11 cellular contexts compared by ENCODE assay signal in genomic region chr18:74898965-74899364, GRCh38.
DNase-seq lines count a peak whose midpoint lies in the region; ATAC-seq and TF ChIP-seq lines count a peak whose summit lies in the region.
"Had no signal": no experiment of that assay in that cellular context is flagged by ENCODE, and none has a peak within 500 bp of the region (broad histone marks: within the 10 kb centered on the region; RNA-seq: fewer than 3 reads in every experiment).

No MANE protein-coding gene starts in this region.

- H3K36me3 ChIP-seq in thyroid gland = no peaks in the 10 kb centered on the region

- no peaks in the 10 kb centered on the region for H3K9me3 Mint-ChIP-seq in HFFc6
- H3K9me3 Mint-ChIP-seq: stimulated activated naive CD8-positive, alpha-beta T cell treated with anti-CD3 and anti-CD28 coated beads, Interleukin-15, Interleukin-2, amounts not matched to agents 100 ng/mL and 50 ng/mL, for 24 hours had no signal

- no peak for TF ChIP-seq POLR2A in thyroid gland (IDR thresholded peaks at IDR 0.05)

- no peaks in the 10 kb centered on the region for H3K27me3 ChIP-seq in thyroid gland

- no peak overlapping the region for H3K27ac ChIP-seq in thyroid gland

- H3K27me3 Mint-ChIP-seq in HFFc6 (ENCODE audit: insufficient read depth) = no peaks in the 10 kb centered on the region
- H3K27me3 Mint-ChIP-seq: stimulated activated naive CD8-positive, alpha-beta T cell treated with anti-CD3 and anti-CD28 coated beads, Interleukin-15, Interleukin-2, amounts not matched to agents 100 ng/mL and 50 ng/mL, for 24 hours had no signal

- no peak for TF ChIP-seq CTCF in HFFc6 (IDR thresholded peaks at IDR 0.05)
- TF ChIP-seq CTCF in thyroid gland (IDR thresholded peaks at IDR 0.05) = no peak

- no peak overlapping the region for H3K4me3 ChIP-seq in thyroid gland (replicated peaks in 1 of 3)

- 69 to 76% methylated on average over 3 of the region's 3 CpGs for WGBS in thyroid gland, 2 donors

- intact Hi-C loops in thyroid gland (cut with DNase I) (no loop called here), head of caudate nucleus (cut with DNase I) (no loop called here)

- peaks cover 0 to 6% of the 10 kb centered on the region in 2 donors for H3K4me1 ChIP-seq in thyroid gland

- in situ Hi-C loops in ACHN (cut with HindIII; ENCODE audit: low pct_ligation_motif_present, low pct_unique_long_range_greater_than_20kb, low sequenced_read_pairs) = no loop called here

- H3K4me1 Mint-ChIP-seq in HFFc6 (ENCODE audit: low read depth) = peaks cover 49% of the 10 kb centered on the region

- peak overlapping the region; percentile 66 for H3K27ac Mint-ChIP-seq in HFFc6
- H3K27ac Mint-ChIP-seq: stimulated activated naive CD8-positive, alpha-beta T cell treated with anti-CD3 and anti-CD28 coated beads, Interleukin-15, Interleukin-2, amounts not matched to agents 100 ng/mL and 50 ng/mL, for 24 hours had no signal

- DNase-seq in ACHN (peak; percentile 76), HFFc6 (peak; percentile 33), SHP77 (lab: John Stamatoyannopoulos, UW) (peak; percentile 35 to 46), glomerular visceral epithelial cell (ENCODE audit: extremely low spot score) (peak; percentile 84), thyroid gland (no peak), head of caudate nucleus (no peak)
- DNase-seq: activated effector memory CD4-positive, alpha-beta T cell treated with anti-CD3 and anti-CD28 coated beads, Interleukin-2, amount 50 U/mL, for 16 hours; NCI-H446 treated with DMSO at 0.1 percent for 48 hours had no signal

- no peaks in the 10 kb centered on the region for H3K9me3 ChIP-seq in thyroid gland

- ATAC-seq in esophagus mucosa (no peak), GM19351 (IDR thresholded peaks at IDR 0.05; ENCODE audit: unreplicated experiment) (no peak)

- H3K36me3 Mint-ChIP-seq in HFFc6 (ENCODE audit: low read depth) = peaks cover 6% of the 10 kb centered on the region; the same call in 1 of the 2 replicates

- peak overlapping the region; percentile 72 for H3K4me3 Mint-ChIP-seq in HFFc6
- H3K4me3 Mint-ChIP-seq: stimulated activated naive CD8-positive, alpha-beta T cell treated with anti-CD3 and anti-CD28 coated beads, Interleukin-15, Interleukin-2, amounts not matched to agents 100 ng/mL and 50 ng/mL, for 24 hours had no signal

Comparison
In these comparisons a context has a peak if more than half of its experiments do, and no peak if none do; other contexts are left out.
1. DNase-seq: peak in ACHN (single experiment), HFFc6 (single experiment), SHP77 (2 of 2) and glomerular visceral epithelial cell (single experiment); none in thyroid gland (0 of 2) and head of caudate nucleus (0 of 42).